Comparison of ENCODE assay signal across 16 cellular contexts in the genomic region with DNA sequence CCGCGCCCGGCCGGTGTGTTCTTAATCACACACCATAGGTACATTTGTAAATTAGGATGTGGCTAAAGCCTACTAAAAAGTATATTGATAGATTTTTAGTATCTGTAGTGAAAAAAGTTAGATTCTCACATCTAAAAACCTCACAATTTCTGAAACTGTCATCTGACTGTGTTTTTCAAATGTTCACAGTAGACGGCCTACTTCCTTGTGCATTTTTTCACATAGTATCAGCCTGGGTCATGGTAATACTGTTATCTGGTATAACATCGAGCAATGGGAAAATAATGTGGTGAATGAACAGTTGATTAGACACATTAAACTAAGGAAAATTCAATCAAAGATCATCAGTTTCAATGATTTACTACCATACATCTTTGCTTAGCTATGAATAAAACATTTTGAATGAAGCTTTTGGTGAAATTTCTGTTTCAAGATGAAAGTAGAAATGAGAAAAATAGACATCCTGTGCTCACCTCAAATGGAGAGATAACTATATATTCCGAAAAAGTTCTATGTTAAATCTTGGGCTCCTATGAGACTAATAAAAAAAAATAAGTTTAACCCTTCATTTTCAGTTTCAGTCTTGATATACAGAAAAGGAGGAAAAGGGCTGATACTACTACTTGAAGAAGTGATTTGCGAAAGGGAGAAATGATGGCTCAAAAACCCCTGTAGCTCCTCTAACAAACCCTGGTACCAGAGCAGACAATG.
"Had no signal": no experiment of that assay in that cellular context is flagged by ENCODE, and none has a peak within 500 bp of the region (broad histone marks: within the 10 kb centered on the region; RNA-seq: fewer than 3 reads in every experiment).

No MANE protein-coding gene starts in this region.

- ATAC-seq: activated naive CD4-positive, alpha-beta T cell treated with anti-CD3 and anti-CD28 coated beads, Interleukin-2, amount 50 U/mL, for 72 hours; effector memory CD8-positive, alpha-beta T cell; psoas muscle; stimulated activated naive B cell treated with anti-CD40 and anti-IgM and Interleukin-4, amounts not matched to agents 10 μg/mL and 1 μg/mL and 100 μg/mL, for 72 hours had no signal

- H3K4me3 ChIP-seq: psoas muscle, right lobe of liver, transverse colon had no signal

- H3K27ac Mint-ChIP-seq: activated naive CD4-positive, alpha-beta T cell treated with anti-CD3 and anti-CD28 coated beads, Interleukin-2, amount 50 U/mL, for 72 hours; dendritic cell treated with granulocyte-macrophage colony-stimulating factor and Interleukin-4, amounts not matched to agents 40 ng/mL and 50 ng/mL, for 4 days; nephron progenitor cell; stimulated activated naive B cell treated with anti-CD40 and anti-IgM and Interleukin-4, amounts not matched to agents 10 μg/mL and 1 μg/mL and 100 μg/mL, for 72 hours had no signal

- H3K27me3 Mint-ChIP-seq: brain; dendritic cell treated with granulocyte-macrophage colony-stimulating factor and Interleukin-4, amounts not matched to agents 40 ng/mL and 50 ng/mL, for 4 days; effector memory CD8-positive, alpha-beta T cell; stimulated activated naive B cell treated with anti-CD40 and anti-IgM and Interleukin-4, amounts not matched to agents 10 μg/mL and 1 μg/mL and 100 μg/mL, for 72 hours had no signal

- H3K27ac ChIP-seq: epithelial cell of prostate, psoas muscle, right lobe of liver, transverse colon had no signal

- H3K36me3 Mint-ChIP-seq: brain had no signal

- H3K36me3 ChIP-seq: right lobe of liver, transverse colon had no signal

- H3K9me3 Mint-ChIP-seq: dendritic cell treated with granulocyte-macrophage colony-stimulating factor and Interleukin-4, amounts not matched to agents 40 ng/mL and 50 ng/mL, for 4 days; effector memory CD8-positive, alpha-beta T cell; nephron progenitor cell; stimulated activated naive B cell treated with anti-CD40 and anti-IgM and Interleukin-4, amounts not matched to agents 10 μg/mL and 1 μg/mL and 100 μg/mL, for 72 hours had no signal

- H3K9me3 ChIP-seq: psoas muscle, right lobe of liver, transverse colon had no signal

- H3K27me3 ChIP-seq: right lobe of liver, transverse colon had no signal

- H3K4me3 Mint-ChIP-seq: brain; dendritic cell treated with granulocyte-macrophage colony-stimulating factor and Interleukin-4, amounts not matched to agents 40 ng/mL and 50 ng/mL, for 4 days; effector memory CD8-positive, alpha-beta T cell; nephron progenitor cell; stimulated activated naive B cell treated with anti-CD40 and anti-IgM and Interleukin-4, amounts not matched to agents 10 μg/mL and 1 μg/mL and 100 μg/mL, for 72 hours had no signal

- DNase-seq: activated CD4-positive, alpha-beta T cell treated with anti-CD3 and anti-CD28 coated beads, Interleukin-2, amount 50 U/mL, for 4 hours; activated effector memory CD4-positive, alpha-beta T cell treated with anti-CD3 and anti-CD28 coated beads, Interleukin-2, amount 50 U/mL, for 16 hours; activated T-cell treated with anti-CD3 and anti-CD28 coated beads, Interleukin-2, amount 50 U/mL, for 1 hour; amniotic stem cell; cerebellar nuclear complex; effector memory CD8-positive, alpha-beta T cell; mesendoderm; nephron progenitor cell; psoas muscle; right lobe of liver; stimulated activated naive B cell treated with anti-CD40 and anti-IgM and Interleukin-4, amounts not matched to agents 10 μg/mL and 1 μg/mL and 100 μg/mL, for 72 hours; transverse colon had no signal
